ENCODE assay signal across 14 cellular contexts in genomic region chr13:112177889-112178288, GRCh38.
DNase-seq lines count a peak whose midpoint lies in the region; ATAC-seq and TF ChIP-seq lines count a peak whose summit lies in the region.
"Had no signal": no experiment of that assay in that cellular context is flagged by ENCODE, and none has a peak within 500 bp of the region (broad histone marks: within the 10 kb centered on the region; RNA-seq: fewer than 3 reads in every experiment).

No MANE protein-coding gene starts in this region.

- intact Hi-C loops in Right ventricle myocardium superior (cut with DNase I), result no loop called here
- intact Hi-C loops in cardiac septum (cut with DNase I), result no loop called here

- 94% methylated on average over 6 of the region's 6 CpGs; no CpG with 5 or more reads in 1 of the 2 experiments for WGBS in endodermal cell (ENCODE audit: insufficient coverage in 1 of 2, insufficient read length in 1 of 2), 2 experiments
- no CpG with 5 or more reads among the region's 6 CpGs for WGBS in neuronal stem cell (ENCODE audit: extremely low coverage in 2 of 2, insufficient read length in 2 of 2, insufficient replicate concordance in 1 of 2), 2 donors

- H3K4me3 Mint-ChIP-seq in endodermal cell, result no peak overlapping the region
- H3K4me3 Mint-ChIP-seq: CD8-positive, alpha-beta T cell had no signal

- H3K27me3 ChIP-seq in endodermal cell (ENCODE audit: control insufficient read depth, insufficient read depth, low read length, poor library complexity, severe bottlenecking) (no peaks in the 10 kb centered on the region), neuronal stem cell (ENCODE audit: control insufficient read depth in 3 of 3, insufficient read depth in 3 of 3, low read depth in 1 of 3, low read length in 3 of 3) (no peaks in the 10 kb centered on the region)

- H3K4ac ChIP-seq in neuronal stem cell (ENCODE audit: low read length), result no peak overlapping the region

- H3K4me1 ChIP-seq in endodermal cell (ENCODE audit: control insufficient read depth, insufficient read depth, low read length), result no peaks in the 10 kb centered on the region
- peaks cover 4 to 14% of the 10 kb centered on the region in 2 donors for H3K4me1 ChIP-seq in neuronal stem cell (ENCODE audit: control insufficient read depth in 2 of 2, insufficient read depth in 1 of 2, low read depth in 1 of 2, low read length in 2 of 2)
- H3K4me1 ChIP-seq: A549 had no signal

- H2BK120ac ChIP-seq in neuronal stem cell (ENCODE audit: low read depth, low read length), result no peak overlapping the region

- no peaks in the 10 kb centered on the region for H3K9me3 ChIP-seq in endodermal cell (ENCODE audit: control insufficient read depth, low read length)
- H3K9me3 ChIP-seq in neuronal stem cell (replicated peaks in 1 of 2; ENCODE audit: control insufficient read depth in 2 of 2, insufficient read depth in 1 of 2, low read depth in 1 of 2, low read length in 2 of 2), result peaks cover 8 to 13% of the 10 kb centered on the region in 2 donors
- H3K9me3 ChIP-seq: A549 had no signal

- DNase-seq in Right ventricle myocardium superior (no peak), cardiac septum (ENCODE audit: low spot score) (no peak), endodermal cell (peak; percentile 31), neuronal stem cell (ENCODE audit: low spot score) (no peak), activated gamma-delta T cell treated with Interleukin-2 at 50 U/mL for 16 hours (no peak)
- DNase-seq: Calu3; CD8-positive, alpha-beta T cell; GOT3; H7 had no signal

- H4K8ac ChIP-seq in neuronal stem cell (ENCODE audit: low read depth, low read length), result no peak overlapping the region

- peaks cover 8% of the 10 kb centered on the region for H3K9me3 Mint-ChIP-seq in endodermal cell

- H3K36me3 ChIP-seq in endodermal cell (ENCODE audit: control insufficient read depth, insufficient read depth, low read length) (no peaks in the 10 kb centered on the region), neuronal stem cell (replicated peaks in 1 of 2; ENCODE audit: control insufficient read depth in 2 of 2, insufficient read depth in 2 of 2, low read length in 2 of 2) (no peaks in the 10 kb centered on the region)
- H3K36me3 ChIP-seq: BLaER1 had no signal

- H3K27ac Mint-ChIP-seq in endodermal cell, result no peak overlapping the region
- H3K27ac Mint-ChIP-seq: CD8-positive, alpha-beta T cell had no signal

- H4K91ac ChIP-seq in neuronal stem cell (ENCODE audit: low read depth, low read length, poor library complexity), result no peak overlapping the region

- H3K4me1 Mint-ChIP-seq in endodermal cell, result no peaks in the 10 kb centered on the region

- TF ChIP-seq CTCF in endodermal cell (conservative IDR thresholded peaks at IDR 0.05), result peak; percentile 27

- no peak overlapping the region for H2AFZ ChIP-seq in neuronal stem cell (ENCODE audit: low read length)

- H2BK5ac ChIP-seq in neuronal stem cell (ENCODE audit: low read length), result no peak overlapping the region

- H3K9ac ChIP-seq in endodermal cell (ENCODE audit: extremely low read depth, low read length, poor library complexity, severe bottlenecking) (no peak overlapping the region), neuronal stem cell (ENCODE audit: low read depth, low read length, poor library complexity) (no peak overlapping the region)
- H3K9ac ChIP-seq: BLaER1 had no signal

- no peaks in the 10 kb centered on the region for H3K79me1 ChIP-seq in neuronal stem cell (ENCODE audit: low read depth, low read length)

- peak overlapping the region; percentile 64 for H3K18ac ChIP-seq in neuronal stem cell (ENCODE audit: low read length)

- H2BK12ac ChIP-seq in neuronal stem cell (ENCODE audit: low read length), result no peak overlapping the region

- H2AK5ac ChIP-seq in neuronal stem cell (ENCODE audit: low read depth, low read length), result peak overlapping the region; percentile 11

- no peak overlapping the region for H3K14ac ChIP-seq in neuronal stem cell (ENCODE audit: low read length)

- peak; percentile 31 for ATAC-seq in Right ventricle myocardium superior (ENCODE audit: poor library complexity)
- ATAC-seq in GM18907 (IDR thresholded peaks at IDR 0.05; ENCODE audit: unreplicated experiment), result no peak
- ATAC-seq in HG02938 (IDR thresholded peaks at IDR 0.05; ENCODE audit: unreplicated experiment), result no peak
- ATAC-seq: A549; CD8-positive, alpha-beta T cell had no signal

- no peak overlapping the region for H3K4me2 ChIP-seq in neuronal stem cell (ENCODE audit: insufficient read depth, low read length, poor library complexity, severe bottlenecking)
- H3K4me2 ChIP-seq: A549, BLaER1 had no signal

- H3K4me3 ChIP-seq in endodermal cell (ENCODE audit: low read length) (no peak overlapping the region), neuronal stem cell (ENCODE audit: low read length in 2 of 2) (no peak overlapping the region)
- H3K4me3 ChIP-seq: A549, BLaER1 had no signal

- no peak overlapping the region for H3K27ac ChIP-seq in endodermal cell (ENCODE audit: low read depth, low read length)
- H3K27ac ChIP-seq in neuronal stem cell (replicated peaks; ENCODE audit: low read length), result no peak overlapping the region
- H3K27ac ChIP-seq: 22Rv1, A549, BLaER1 had no signal

- peaks cover 9% of the 10 kb centered on the region for H3K27me3 Mint-ChIP-seq in endodermal cell (ENCODE audit: insufficient read depth)

- H3K23ac ChIP-seq in neuronal stem cell (ENCODE audit: low read depth, low read length, poor library complexity), result no peak overlapping the region

- H2BK15ac ChIP-seq in neuronal stem cell (ENCODE audit: low read length), result no peak overlapping the region

- no peaks in the 10 kb centered on the region for H3K36me3 Mint-ChIP-seq in endodermal cell (ENCODE audit: low read depth)
- H3K36me3 Mint-ChIP-seq: CD8-positive, alpha-beta T cell had no signal
